Comparison of ENCODE assay signal across 23 cellular contexts in the genomic region with DNA sequence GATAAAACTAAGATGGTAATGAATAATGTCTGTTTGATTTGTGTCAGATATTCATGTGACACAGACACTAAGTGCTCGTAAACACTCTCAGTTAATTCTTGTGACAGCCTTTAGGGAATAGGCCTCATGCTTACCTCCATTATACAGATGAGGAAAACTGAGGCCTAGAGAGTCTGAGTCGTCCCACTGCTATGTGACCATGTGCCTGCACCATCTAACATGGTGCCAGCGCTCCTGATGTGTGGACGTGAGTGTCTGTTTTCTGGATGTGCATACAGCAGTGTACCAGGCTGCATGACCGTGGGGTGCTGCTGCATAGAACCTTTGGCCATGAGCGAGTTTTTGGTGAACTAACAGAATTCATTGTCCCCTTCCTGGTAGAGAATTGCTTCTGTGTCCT.
A peak's percentile ranks its signal among the peaks of the same experiment; 100 is the strongest.
DNase-seq lines count a peak whose midpoint lies in the region; ATAC-seq, FAIRE-seq and TF ChIP-seq lines count a peak whose summit lies in the region.
"Had no signal": no experiment of that assay in that cellular context is flagged by ENCODE, and none has a peak within 500 bp of the region (broad histone marks: within the 10 kb centered on the region; RNA-seq: fewer than 3 reads in every experiment).

No MANE protein-coding gene starts in this region.

- H3K27me3 ChIP-seq in body of pancreas = no peaks in the 10 kb centered on the region
- H3K27me3 ChIP-seq: upper lobe of left lung had no signal

- TF ChIP-seq POLR2A in body of pancreas (IDR thresholded peaks at IDR 0.05) (no peak), H54 (IDR thresholded peaks at IDR 0.05; ENCODE audit: low read depth, low read length) (no peak)

- H3K4me3 Mint-ChIP-seq in stimulated activated naive CD8-positive, alpha-beta T cell treated with anti-CD3 and anti-CD28 coated beads, Interleukin-15, amount 100 ng/mL, for 72 hours = no peak overlapping the region
- no peak overlapping the region for H3K4me3 Mint-ChIP-seq in naive B cell
- H3K4me3 Mint-ChIP-seq in type B pancreatic cell = no peak overlapping the region
- H3K4me3 Mint-ChIP-seq: activated B cell treated with CpG ODN at 0.5 μM for 24 hours; activated CD8-positive, alpha-beta T cell treated with anti-CD3 and anti-CD28 coated beads, Interleukin-2, amount 10 ng/mL, durations not matched to agents 7 days and 5 days; activated naive CD4-positive, alpha-beta T cell treated with anti-CD3 and anti-CD28 coated beads, Interleukin-2, amount 50 U/mL, for 24 hours; stimulated activated naive CD8-positive, alpha-beta T cell treated with anti-CD3 and anti-CD28 coated beads, Interleukin-15, Interleukin-2, amounts not matched to agents 100 ng/mL and 50 ng/mL, for 24 hours had no signal

- intact Hi-C loops in body of pancreas (cut with DNase I) = no loop called here

- no peak for DNase-seq in stimulated activated naive CD8-positive, alpha-beta T cell treated with anti-CD3 and anti-CD28 coated beads, Interleukin-15, amount 100 ng/mL, for 72 hours
- DNase-seq in stimulated activated naive CD8-positive, alpha-beta T cell treated with anti-CD3 and anti-CD28 coated beads, Interleukin-15, Interleukin-2, amounts not matched to agents 100 U/mL and 50 U/mL, for 24 hours = no peak
- DNase-seq in body of pancreas = no peak
- no peak for DNase-seq in naive B cell
- no peak for DNase-seq in type B pancreatic cell (ENCODE audit: extremely low spot score, unreplicated experiment)
- no peak for DNase-seq in H54 (ENCODE audit: insufficient read length, low spot score)
- DNase-seq: activated B cell treated with CpG ODN at 0.5 μM for 24 hours; activated CD8-positive, alpha-beta T cell treated with anti-CD3 and anti-CD28 coated beads, Interleukin-2, amount 10 ng/mL, durations not matched to agents 7 days and 5 days; dermis blood vessel endothelial cell; islet precursor cell; Karpas-422; NCI-H1092; NCI-H2081; NCI-H446 treated with DMSO at 0.1 percent for 48 hours; NK-92 treated with Interleukin-12 subunit alpha and Interleukin-12 subunit beta, amount 100 ng/mL, for 24 hours; SK-N-SH; T-helper 9 cell; upper lobe of left lung had no signal

- peaks cover 29% of the 10 kb centered on the region for H3K4me1 ChIP-seq in body of pancreas

- WGBS in body of pancreas, 2 donors = 85 to 94% methylated on average over 5 to 6 of the region's 6 CpGs

- peak overlapping the region; percentile 28 to 45 for H3K27ac Mint-ChIP-seq in stimulated activated naive CD8-positive, alpha-beta T cell treated with anti-CD3 and anti-CD28 coated beads, Interleukin-15, amount 100 ng/mL, for 72 hours
- H3K27ac Mint-ChIP-seq in naive B cell = peak overlapping the region in 5 of 6 donors; percentile 54 to 89 (median 62)
- H3K27ac Mint-ChIP-seq in type B pancreatic cell = peak overlapping the region; percentile 24
- H3K27ac Mint-ChIP-seq: activated CD8-positive, alpha-beta T cell treated with anti-CD3 and anti-CD28 coated beads, Interleukin-2, amount 10 ng/mL, durations not matched to agents 7 days and 5 days had no signal

- FAIRE-seq in H54 (lab: Jason Lieb, UNC) = no peak
- FAIRE-seq: RCC 7860 had no signal

- no peak for ATAC-seq in stimulated activated naive CD8-positive, alpha-beta T cell treated with anti-CD3 and anti-CD28 coated beads, Interleukin-15, amount 100 ng/mL, for 72 hours
- ATAC-seq in stimulated activated naive CD8-positive, alpha-beta T cell treated with anti-CD3 and anti-CD28 coated beads, Interleukin-15, Interleukin-2, amounts not matched to agents 100 U/mL and 50 U/mL, for 24 hours = no peak
- no peak for ATAC-seq in body of pancreas
- ATAC-seq in naive B cell (ENCODE audit: low read depth in 2 of 2) = no peak
- ATAC-seq in HG03159 (IDR thresholded peaks at IDR 0.05; ENCODE audit: unreplicated experiment) = no peak
- no peak for ATAC-seq in HG03108 (IDR thresholded peaks at IDR 0.05; ENCODE audit: unreplicated experiment)
- ATAC-seq: activated CD8-positive, alpha-beta T cell treated with anti-CD3 and anti-CD28 coated beads, Interleukin-2, amount 10 ng/mL, durations not matched to agents 7 days and 5 days had no signal

- no peak overlapping the region for H3K4me3 ChIP-seq in body of pancreas
- H3K4me3 ChIP-seq: upper lobe of left lung had no signal

- no peaks in the 10 kb centered on the region for H3K27me3 Mint-ChIP-seq in stimulated activated naive CD8-positive, alpha-beta T cell treated with anti-CD3 and anti-CD28 coated beads, Interleukin-15, amount 100 ng/mL, for 72 hours
- H3K27me3 Mint-ChIP-seq in naive B cell (no peaks in the 10 kb centered on the region), type B pancreatic cell (no peaks in the 10 kb centered on the region)
- H3K27me3 Mint-ChIP-seq: activated B cell treated with CpG ODN at 0.5 μM for 24 hours; activated naive CD4-positive, alpha-beta T cell treated with anti-CD3 and anti-CD28 coated beads, Interleukin-2, amount 50 U/mL, for 24 hours; stimulated activated naive CD8-positive, alpha-beta T cell treated with anti-CD3 and anti-CD28 coated beads, Interleukin-15, Interleukin-2, amounts not matched to agents 100 ng/mL and 50 ng/mL, for 24 hours had no signal

- H3K36me3 ChIP-seq in body of pancreas (replicated peaks in 1 of 2; ENCODE audit: insufficient read depth in 1 of 2, low read depth in 2 of 2) = no peaks in the 10 kb centered on the region

- H3K4me1 Mint-ChIP-seq in stimulated activated naive CD8-positive, alpha-beta T cell treated with anti-CD3 and anti-CD28 coated beads, Interleukin-15, amount 100 ng/mL, for 72 hours = peaks cover 56% of the 10 kb centered on the region
- H3K4me1 Mint-ChIP-seq in naive B cell = peaks cover 53 to 67% (median 56%) of the 10 kb centered on the region in 3 donors
- peaks cover 43% of the 10 kb centered on the region for H3K4me1 Mint-ChIP-seq in type B pancreatic cell (ENCODE audit: unreplicated experiment)

- no peaks in the 10 kb centered on the region for H3K9me3 ChIP-seq in body of pancreas
- H3K9me3 ChIP-seq: SK-N-SH, upper lobe of left lung had no signal

- H3K9me3 Mint-ChIP-seq in stimulated activated naive CD8-positive, alpha-beta T cell treated with anti-CD3 and anti-CD28 coated beads, Interleukin-15, amount 100 ng/mL, for 72 hours = no peaks in the 10 kb centered on the region
- H3K9me3 Mint-ChIP-seq in naive B cell (no peaks in the 10 kb centered on the region), type B pancreatic cell (no peaks in the 10 kb centered on the region)
- H3K9me3 Mint-ChIP-seq: activated B cell treated with CpG ODN at 0.5 μM for 24 hours; activated naive CD4-positive, alpha-beta T cell treated with anti-CD3 and anti-CD28 coated beads, Interleukin-2, amount 50 U/mL, for 24 hours; stimulated activated naive CD8-positive, alpha-beta T cell treated with anti-CD3 and anti-CD28 coated beads, Interleukin-15, Interleukin-2, amounts not matched to agents 100 ng/mL and 50 ng/mL, for 24 hours had no signal

- peak overlapping the region; percentile 29 to 68 (median 50) for H3K27ac ChIP-seq in body of pancreas

- no peaks in the 10 kb centered on the region for H3K36me3 Mint-ChIP-seq in naive B cell
- peaks cover 3% of the 10 kb centered on the region for H3K36me3 Mint-ChIP-seq in type B pancreatic cell
- H3K36me3 Mint-ChIP-seq: activated naive CD4-positive, alpha-beta T cell treated with anti-CD3 and anti-CD28 coated beads, Interleukin-2, amount 50 U/mL, for 24 hours had no signal

- TF ChIP-seq CTCF in body of pancreas (IDR thresholded peaks at IDR 0.05) (no peak), type B pancreatic cell (conservative IDR thresholded peaks at IDR 0.05) (no peak)
